Comparison of ENCODE assay signal across 10 cellular contexts in genomic region chr2:136131484-136131960, GRCh38. TPM values are rescaled to one million over a fixed set of nuclear protein-coding genes. Genes with fewer than 3 reads are reported as not detected.
A peak's percentile ranks its signal among the peaks of the same experiment; 100 is the strongest.
DNase-seq lines count a peak whose midpoint lies in the region; ATAC-seq and TF ChIP-seq lines count a peak whose summit lies in the region.
"Had no signal": no experiment of that assay in that cellular context is flagged by ENCODE, and none has a peak within 500 bp of the region (broad histone marks: within the 10 kb centered on the region; RNA-seq: fewer than 3 reads in every experiment).

No MANE protein-coding gene starts in this region.

- H3K36me3 ChIP-seq in upper lobe of left lung (no peaks in the 10 kb centered on the region), MM.1S (replicated peaks; ENCODE audit: insufficient read depth, low read length) (no peaks in the 10 kb centered on the region)

- TF ChIP-seq CTCF in upper lobe of left lung (IDR thresholded peaks at IDR 0.05): no peak
- no peak for TF ChIP-seq CTCF in MM.1S (IDR thresholded peaks at IDR 0.05; ENCODE audit: low read length)

- H3K27me3 ChIP-seq in upper lobe of left lung (no peaks in the 10 kb centered on the region), MM.1S (replicated peaks; ENCODE audit: insufficient read depth, low read length) (no peaks in the 10 kb centered on the region; the same call in 1 of the 2 replicates)
- H3K27me3 ChIP-seq: dorsolateral prefrontal cortex had no signal

- ATAC-seq in HG03521 (IDR thresholded peaks at IDR 0.05; ENCODE audit: unreplicated experiment) (peak; percentile 6), upper lobe of left lung (ENCODE audit: low FRiP score in 2 of 2) (no peak), left colon (no peak)

- no peaks in the 10 kb centered on the region for H3K9me2 ChIP-seq in MM.1S (replicated peaks; ENCODE audit: insufficient read depth, low read length)

- H3K9ac ChIP-seq in MM.1S (ENCODE audit: low read length): no peak overlapping the region

- H3K9me3 ChIP-seq in upper lobe of left lung: no peaks in the 10 kb centered on the region
- H3K9me3 ChIP-seq in MM.1S (replicated peaks; ENCODE audit: insufficient read depth, low read length): no peaks in the 10 kb centered on the region

- no peaks in the 10 kb centered on the region for H4K20me1 ChIP-seq in MM.1S (ENCODE audit: insufficient read depth, low read length)

- TF ChIP-seq EP300 in upper lobe of left lung (IDR thresholded peaks at IDR 0.05): peak in 1 of 4 donors; percentile 30

- peak; percentile 46 for DNase-seq in activated gamma-delta T cell treated with Interleukin-2 at 50 U/mL for 16 hours
- no peak for DNase-seq in activated gamma-delta T cell (lab: John Stamatoyannopoulos, UW)
- peak; percentile 26 for DNase-seq in activated naive CD4-positive, alpha-beta T cell treated with anti-CD3 and anti-CD28 coated beads, Interleukin-2, amount 50 U/mL, for 16 hours
- DNase-seq in upper lobe of left lung: no peak
- no peak for DNase-seq in middle frontal gyrus (ENCODE audit: extremely low spot score, low spot score)
- no peak for DNase-seq in MM.1S
- no peak for DNase-seq in left colon
- DNase-seq: dorsolateral prefrontal cortex had no signal

- intact Hi-C loops in left colon (cut with DNase I, micrococcal nuclease): no loop called here

- H3K27ac ChIP-seq in upper lobe of left lung: peak overlapping the region in 3 of 4 donors; percentile 57 to 78 (median 68)
- no peak overlapping the region for H3K27ac ChIP-seq in MM.1S (ENCODE audit: low read length)

- H3K4me1 ChIP-seq in upper lobe of left lung: peaks cover 2 to 29% (median 7%) of the 10 kb centered on the region in 4 donors
- peaks cover 34% of the 10 kb centered on the region for H3K4me1 ChIP-seq in MM.1S (ENCODE audit: low read length)

- WGBS in upper lobe of left lung, 2 donors: 77 to 78% methylated on average over 10 of the region's 10 CpGs

- H3K4me3 ChIP-seq in upper lobe of left lung: no peak overlapping the region
- H3K4me3 ChIP-seq in MM.1S (ENCODE audit: low read length): no peak overlapping the region
- H3K4me3 ChIP-seq: dorsolateral prefrontal cortex had no signal

- peaks cover 4% of the 10 kb centered on the region for H3F3A ChIP-seq in MM.1S (ENCODE audit: insufficient read depth, low read length)

- H3K79me2 ChIP-seq in MM.1S (ENCODE audit: low read length): no peaks in the 10 kb centered on the region

- H3K4me2 ChIP-seq in MM.1S (ENCODE audit: low read depth, low read length): no peak overlapping the region

- TF ChIP-seq POLR2A in upper lobe of left lung (IDR thresholded peaks at IDR 0.05): no peak

- H2AFZ ChIP-seq in MM.1S (ENCODE audit: low read length): no peak overlapping the region

RNA-seq across cellular contexts. Expression of gene CXCR4, which starts 13.6 kb away (rescaled TPM):
- total RNA-seq in upper lobe of left lung: 10 to 100 TPM; 27.3 to 71.2 (median 56.6) TPM
- 1 to 10 TPM; 5.8 to 8.1 TPM for total RNA-seq in left colon
- total RNA-seq: LHCN-M2 had no signal

Comparison
In these comparisons a context has a peak if more than half of its experiments do, and no peak if none do; other contexts are left out.
1. DNase-seq: peak in activated gamma-delta T cell treated with Interleukin-2 at 50 U/mL for 16 hours (single experiment) and activated naive CD4-positive, alpha-beta T cell treated with anti-CD3 and anti-CD28 coated beads, Interleukin-2, amount 50 U/mL, for 16 hours (single experiment); none in activated gamma-delta T cell (single experiment), upper lobe of left lung (0 of 2), middle frontal gyrus (single experiment), MM.1S (single experiment) and left colon (0 of 2).